Comparison of ENCODE assay signal across 1 cellular context in genomic region chr14:71659165-71659564, GRCh38.
TF ChIP-seq lines count a peak whose summit lies in the region.

No MANE protein-coding gene starts in this region.

TF ChIP-seq in GM23338, 12 proteins besides CTCF, POLR2A, EP300 and RAD21 (continued from another document):
- TF ChIP-seq ZNF462 (CRISPR knock-in tag; IDR thresholded peaks at IDR 0.05) (no peak), JUNB (IDR thresholded peaks at IDR 0.05; ENCODE audit: unreplicated experiment) (no peak)
